ENCODE assay signal across 6 cellular contexts in genomic region chr4:163017135-163017534, GRCh38.
"Had no signal": no experiment of that assay in that cellular context is flagged by ENCODE, and none has a peak within 500 bp of the region (broad histone marks: within the 10 kb centered on the region; RNA-seq: fewer than 3 reads in every experiment).

No MANE protein-coding gene starts in this region.

- H3K9ac ChIP-seq: KMS-11 had no signal

- FAIRE-seq: HTR-8/SVneo had no signal

- DNase-seq: Karpas-422, KBM-7, KG1 had no signal

- H3K4me2 ChIP-seq: KMS-11 had no signal

- H3K27ac ChIP-seq: HL-60, KMS-11 had no signal
